Comparison of ENCODE assay signal across 1 cellular context in the genomic region with DNA sequence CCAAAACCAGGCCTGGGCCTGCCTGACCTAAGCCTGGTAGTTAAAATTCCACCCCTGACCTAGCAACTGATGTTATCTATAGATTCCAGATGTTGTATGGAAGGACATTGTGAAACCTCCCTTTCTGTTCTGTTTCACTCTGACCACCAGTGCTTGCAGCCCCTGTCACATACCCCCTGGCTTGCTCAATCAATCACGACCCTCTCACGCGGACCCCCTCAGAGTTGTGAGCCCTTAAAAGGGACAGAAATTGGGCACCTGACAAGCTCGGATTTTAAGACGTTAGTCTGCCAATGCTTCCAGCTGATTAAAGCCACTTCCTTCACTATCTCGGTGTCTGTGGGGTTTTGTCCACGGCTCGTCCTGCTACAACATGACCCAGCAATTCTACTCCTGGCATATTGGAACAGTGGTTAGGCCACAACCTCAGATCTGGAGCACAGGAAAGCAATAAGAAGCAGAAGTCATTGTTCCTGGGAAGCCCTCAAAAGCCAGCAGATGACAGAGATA.
TF ChIP-seq lines count a peak whose summit lies in the region.

No MANE protein-coding gene starts in this region.

TF ChIP-seq in K562, 482 proteins besides CTCF, POLR2A, EP300 and RAD21 (continued from another document and continues in another):
- TF ChIP-seq, protein P1, sequence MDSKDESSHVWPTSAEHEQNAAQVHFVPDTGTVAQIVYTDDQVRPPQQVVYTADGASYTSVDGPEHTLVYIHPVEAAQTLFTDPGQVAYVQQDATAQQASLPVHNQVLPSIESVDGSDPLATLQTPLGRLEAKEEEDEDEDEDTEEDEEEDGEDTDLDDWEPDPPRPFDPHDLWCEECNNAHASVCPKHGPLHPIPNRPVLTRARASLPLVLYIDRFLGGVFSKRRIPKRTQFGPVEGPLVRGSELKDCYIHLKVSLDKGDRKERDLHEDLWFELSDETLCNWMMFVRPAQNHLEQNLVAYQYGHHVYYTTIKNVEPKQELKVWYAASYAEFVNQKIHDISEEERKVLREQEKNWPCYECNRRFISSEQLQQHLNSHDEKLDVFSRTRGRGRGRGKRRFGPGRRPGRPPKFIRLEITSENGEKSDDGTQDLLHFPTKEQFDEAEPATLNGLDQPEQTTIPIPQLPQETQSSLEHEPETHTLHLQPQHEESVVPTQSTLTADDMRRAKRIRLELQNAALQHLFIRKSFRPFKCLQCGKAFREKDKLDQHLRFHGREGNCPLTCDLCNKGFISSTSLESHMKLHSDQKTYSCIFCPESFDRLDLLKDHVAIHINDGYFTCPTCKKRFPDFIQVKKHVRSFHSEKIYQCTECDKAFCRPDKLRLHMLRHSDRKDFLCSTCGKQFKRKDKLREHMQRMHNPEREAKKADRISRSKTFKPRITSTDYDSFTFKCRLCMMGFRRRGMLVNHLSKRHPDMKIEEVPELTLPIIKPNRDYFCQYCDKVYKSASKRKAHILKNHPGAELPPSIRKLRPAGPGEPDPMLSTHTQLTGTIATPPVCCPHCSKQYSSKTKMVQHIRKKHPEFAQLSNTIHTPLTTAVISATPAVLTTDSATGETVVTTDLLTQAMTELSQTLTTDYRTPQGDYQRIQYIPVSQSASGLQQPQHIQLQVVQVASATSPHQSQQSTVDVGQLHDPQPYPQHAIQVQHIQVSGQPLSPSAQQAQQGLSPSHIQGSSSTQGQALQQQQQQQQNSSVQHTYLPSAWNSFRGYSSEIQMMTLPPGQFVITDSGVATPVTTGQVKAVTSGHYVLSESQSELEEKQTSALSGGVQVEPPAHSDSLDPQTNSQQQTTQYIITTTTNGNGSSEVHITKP (IDR thresholded peaks at IDR 0.05; ENCODE audit: partially characterized antibody), result no peak
- TF ChIP-seq LEF1 (IDR thresholded peaks at IDR 0.05), result peak; percentile 47; the same call in 1 of the 2 replicates
- TF ChIP-seq, protein P2, sequence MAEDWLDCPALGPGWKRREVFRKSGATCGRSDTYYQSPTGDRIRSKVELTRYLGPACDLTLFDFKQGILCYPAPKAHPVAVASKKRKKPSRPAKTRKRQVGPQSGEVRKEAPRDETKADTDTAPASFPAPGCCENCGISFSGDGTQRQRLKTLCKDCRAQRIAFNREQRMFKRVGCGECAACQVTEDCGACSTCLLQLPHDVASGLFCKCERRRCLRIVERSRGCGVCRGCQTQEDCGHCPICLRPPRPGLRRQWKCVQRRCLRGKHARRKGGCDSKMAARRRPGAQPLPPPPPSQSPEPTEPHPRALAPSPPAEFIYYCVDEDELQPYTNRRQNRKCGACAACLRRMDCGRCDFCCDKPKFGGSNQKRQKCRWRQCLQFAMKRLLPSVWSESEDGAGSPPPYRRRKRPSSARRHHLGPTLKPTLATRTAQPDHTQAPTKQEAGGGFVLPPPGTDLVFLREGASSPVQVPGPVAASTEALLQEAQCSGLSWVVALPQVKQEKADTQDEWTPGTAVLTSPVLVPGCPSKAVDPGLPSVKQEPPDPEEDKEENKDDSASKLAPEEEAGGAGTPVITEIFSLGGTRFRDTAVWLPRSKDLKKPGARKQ (CRISPR knock-in tag; IDR thresholded peaks at IDR 0.05), result no peak
- TF ChIP-seq, protein P3, sequence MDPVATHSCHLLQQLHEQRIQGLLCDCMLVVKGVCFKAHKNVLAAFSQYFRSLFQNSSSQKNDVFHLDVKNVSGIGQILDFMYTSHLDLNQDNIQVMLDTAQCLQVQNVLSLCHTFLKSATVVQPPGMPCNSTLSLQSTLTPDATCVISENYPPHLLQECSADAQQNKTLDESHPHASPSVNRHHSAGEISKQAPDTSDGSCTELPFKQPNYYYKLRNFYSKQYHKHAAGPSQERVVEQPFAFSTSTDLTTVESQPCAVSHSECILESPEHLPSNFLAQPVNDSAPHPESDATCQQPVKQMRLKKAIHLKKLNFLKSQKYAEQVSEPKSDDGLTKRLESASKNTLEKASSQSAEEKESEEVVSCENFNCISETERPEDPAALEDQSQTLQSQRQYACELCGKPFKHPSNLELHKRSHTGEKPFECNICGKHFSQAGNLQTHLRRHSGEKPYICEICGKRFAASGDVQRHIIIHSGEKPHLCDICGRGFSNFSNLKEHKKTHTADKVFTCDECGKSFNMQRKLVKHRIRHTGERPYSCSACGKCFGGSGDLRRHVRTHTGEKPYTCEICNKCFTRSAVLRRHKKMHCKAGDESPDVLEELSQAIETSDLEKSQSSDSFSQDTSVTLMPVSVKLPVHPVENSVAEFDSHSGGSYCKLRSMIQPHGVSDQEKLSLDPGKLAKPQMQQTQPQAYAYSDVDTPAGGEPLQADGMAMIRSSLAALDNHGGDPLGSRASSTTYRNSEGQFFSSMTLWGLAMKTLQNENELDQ (CRISPR knock-in tag; IDR thresholded peaks at IDR 0.05; ENCODE audit: borderline replicate concordance), result no peak
- no peak for TF ChIP-seq HDGF (IDR thresholded peaks at IDR 0.05)
- TF ChIP-seq, protein P4, sequence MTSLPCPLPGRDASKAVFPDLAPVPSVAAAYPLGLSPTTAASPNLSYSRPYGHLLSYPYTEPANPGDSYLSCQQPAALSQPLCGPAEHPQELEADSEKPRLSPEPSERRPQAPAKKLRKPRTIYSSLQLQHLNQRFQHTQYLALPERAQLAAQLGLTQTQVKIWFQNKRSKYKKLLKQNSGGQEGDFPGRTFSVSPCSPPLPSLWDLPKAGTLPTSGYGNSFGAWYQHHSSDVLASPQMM (CRISPR knock-in tag; IDR thresholded peaks at IDR 0.05), result no peak
- TF ChIP-seq, protein P5, sequence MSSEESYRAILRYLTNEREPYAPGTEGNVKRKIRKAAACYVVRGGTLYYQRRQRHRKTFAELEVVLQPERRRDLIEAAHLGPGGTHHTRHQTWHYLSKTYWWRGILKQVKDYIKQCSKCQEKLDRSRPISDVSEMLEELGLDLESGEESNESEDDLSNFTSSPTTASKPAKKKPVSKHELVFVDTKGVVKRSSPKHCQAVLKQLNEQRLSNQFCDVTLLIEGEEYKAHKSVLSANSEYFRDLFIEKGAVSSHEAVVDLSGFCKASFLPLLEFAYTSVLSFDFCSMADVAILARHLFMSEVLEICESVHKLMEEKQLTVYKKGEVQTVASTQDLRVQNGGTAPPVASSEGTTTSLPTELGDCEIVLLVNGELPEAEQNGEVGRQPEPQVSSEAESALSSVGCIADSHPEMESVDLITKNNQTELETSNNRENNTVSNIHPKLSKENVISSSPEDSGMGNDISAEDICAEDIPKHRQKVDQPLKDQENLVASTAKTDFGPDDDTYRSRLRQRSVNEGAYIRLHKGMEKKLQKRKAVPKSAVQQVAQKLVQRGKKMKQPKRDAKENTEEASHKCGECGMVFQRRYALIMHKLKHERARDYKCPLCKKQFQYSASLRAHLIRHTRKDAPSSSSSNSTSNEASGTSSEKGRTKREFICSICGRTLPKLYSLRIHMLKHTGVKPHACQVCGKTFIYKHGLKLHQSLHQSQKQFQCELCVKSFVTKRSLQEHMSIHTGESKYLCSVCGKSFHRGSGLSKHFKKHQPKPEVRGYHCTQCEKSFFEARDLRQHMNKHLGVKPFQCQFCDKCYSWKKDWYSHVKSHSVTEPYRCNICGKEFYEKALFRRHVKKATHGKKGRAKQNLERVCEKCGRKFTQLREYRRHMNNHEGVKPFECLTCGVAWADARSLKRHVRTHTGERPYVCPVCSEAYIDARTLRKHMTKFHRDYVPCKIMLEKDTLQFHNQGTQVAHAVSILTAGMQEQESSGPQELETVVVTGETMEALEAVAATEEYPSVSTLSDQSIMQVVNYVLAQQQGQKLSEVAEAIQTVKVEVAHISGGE (CRISPR knock-in tag; IDR thresholded peaks at IDR 0.05), result no peak
- no peak for TF ChIP-seq CC2D1A (IDR thresholded peaks at IDR 0.05)
- no peak for TF ChIP-seq MIER1 (IDR thresholded peaks at IDR 0.05; ENCODE audit: low read depth)
- TF ChIP-seq MAFF (IDR thresholded peaks at IDR 0.05; ENCODE audit: low read length), result peak; percentile 53; the same call in 1 of the 2 replicates
- TF ChIP-seq ZNF24 (IDR thresholded peaks at IDR 0.05), result no peak
- TF ChIP-seq, protein P6, sequence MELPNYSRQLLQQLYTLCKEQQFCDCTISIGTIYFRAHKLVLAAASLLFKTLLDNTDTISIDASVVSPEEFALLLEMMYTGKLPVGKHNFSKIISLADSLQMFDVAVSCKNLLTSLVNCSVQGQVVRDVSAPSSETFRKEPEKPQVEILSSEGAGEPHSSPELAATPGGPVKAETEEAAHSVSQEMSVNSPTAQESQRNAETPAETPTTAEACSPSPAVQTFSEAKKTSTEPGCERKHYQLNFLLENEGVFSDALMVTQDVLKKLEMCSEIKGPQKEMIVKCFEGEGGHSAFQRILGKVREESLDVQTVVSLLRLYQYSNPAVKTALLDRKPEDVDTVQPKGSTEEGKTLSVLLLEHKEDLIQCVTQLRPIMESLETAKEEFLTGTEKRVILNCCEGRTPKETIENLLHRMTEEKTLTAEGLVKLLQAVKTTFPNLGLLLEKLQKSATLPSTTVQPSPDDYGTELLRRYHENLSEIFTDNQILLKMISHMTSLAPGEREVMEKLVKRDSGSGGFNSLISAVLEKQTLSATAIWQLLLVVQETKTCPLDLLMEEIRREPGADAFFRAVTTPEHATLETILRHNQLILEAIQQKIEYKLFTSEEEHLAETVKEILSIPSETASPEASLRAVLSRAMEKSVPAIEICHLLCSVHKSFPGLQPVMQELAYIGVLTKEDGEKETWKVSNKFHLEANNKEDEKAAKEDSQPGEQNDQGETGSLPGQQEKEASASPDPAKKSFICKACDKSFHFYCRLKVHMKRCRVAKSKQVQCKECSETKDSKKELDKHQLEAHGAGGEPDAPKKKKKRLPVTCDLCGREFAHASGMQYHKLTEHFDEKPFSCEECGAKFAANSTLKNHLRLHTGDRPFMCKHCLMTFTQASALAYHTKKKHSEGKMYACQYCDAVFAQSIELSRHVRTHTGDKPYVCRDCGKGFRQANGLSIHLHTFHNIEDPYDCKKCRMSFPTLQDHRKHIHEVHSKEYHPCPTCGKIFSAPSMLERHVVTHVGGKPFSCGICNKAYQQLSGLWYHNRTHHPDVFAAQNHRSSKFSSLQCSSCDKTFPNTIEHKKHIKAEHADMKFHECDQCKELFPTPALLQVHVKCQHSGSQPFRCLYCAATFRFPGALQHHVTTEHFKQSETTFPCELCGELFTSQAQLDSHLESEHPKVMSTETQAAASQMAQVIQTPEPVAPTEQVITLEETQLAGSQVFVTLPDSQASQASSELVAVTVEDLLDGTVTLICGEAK (IDR thresholded peaks at IDR 0.05), result no peak
- TF ChIP-seq, protein P6 (CRISPR knock-in tag; IDR thresholded peaks at IDR 0.05), result no peak
- no peak for TF ChIP-seq XRCC5 (IDR thresholded peaks at IDR 0.05; ENCODE audit: low read depth, low read length)
- TF ChIP-seq, protein P7, sequence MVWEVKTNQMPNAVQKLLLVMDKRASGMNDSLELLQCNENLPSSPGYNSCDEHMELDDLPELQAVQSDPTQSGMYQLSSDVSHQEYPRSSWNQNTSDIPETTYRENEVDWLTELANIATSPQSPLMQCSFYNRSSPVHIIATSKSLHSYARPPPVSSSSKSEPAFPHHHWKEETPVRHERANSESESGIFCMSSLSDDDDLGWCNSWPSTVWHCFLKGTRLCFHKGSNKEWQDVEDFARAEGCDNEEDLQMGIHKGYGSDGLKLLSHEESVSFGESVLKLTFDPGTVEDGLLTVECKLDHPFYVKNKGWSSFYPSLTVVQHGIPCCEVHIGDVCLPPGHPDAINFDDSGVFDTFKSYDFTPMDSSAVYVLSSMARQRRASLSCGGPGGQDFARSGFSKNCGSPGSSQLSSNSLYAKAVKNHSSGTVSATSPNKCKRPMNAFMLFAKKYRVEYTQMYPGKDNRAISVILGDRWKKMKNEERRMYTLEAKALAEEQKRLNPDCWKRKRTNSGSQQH (CRISPR knock-in tag; IDR thresholded peaks at IDR 0.05), result no peak
- TF ChIP-seq FUS (optimal IDR thresholded peaks at IDR 0.05; ENCODE audit: low read depth, low read length), result no peak
- TF ChIP-seq ZNF143 (CRISPR knock-in tag; IDR thresholded peaks at IDR 0.05), result no peak
- no peak for TF ChIP-seq ARHGAP35 (IDR thresholded peaks at IDR 0.05; ENCODE audit: partially characterized antibody)
- TF ChIP-seq PRMT5 (CRISPR knock-in tag; IDR thresholded peaks at IDR 0.05), result no peak
- no peak for TF ChIP-seq ZNF780A (CRISPR knock-in tag; IDR thresholded peaks at IDR 0.05)
- no peak for TF ChIP-seq IRF2 (CRISPR knock-in tag; IDR thresholded peaks at IDR 0.05)
- TF ChIP-seq, protein P8, sequence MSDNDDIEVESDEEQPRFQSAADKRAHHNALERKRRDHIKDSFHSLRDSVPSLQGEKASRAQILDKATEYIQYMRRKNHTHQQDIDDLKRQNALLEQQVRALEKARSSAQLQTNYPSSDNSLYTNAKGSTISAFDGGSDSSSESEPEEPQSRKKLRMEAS (CRISPR knock-in tag; IDR thresholded peaks at IDR 0.05), result no peak
- no peak for TF ChIP-seq SRSF7 (optimal IDR thresholded peaks at IDR 0.05; ENCODE audit: low read depth, low read length)
- no peak for TF ChIP-seq ATF7 (IDR thresholded peaks at IDR 0.05)
- TF ChIP-seq, protein P9, sequence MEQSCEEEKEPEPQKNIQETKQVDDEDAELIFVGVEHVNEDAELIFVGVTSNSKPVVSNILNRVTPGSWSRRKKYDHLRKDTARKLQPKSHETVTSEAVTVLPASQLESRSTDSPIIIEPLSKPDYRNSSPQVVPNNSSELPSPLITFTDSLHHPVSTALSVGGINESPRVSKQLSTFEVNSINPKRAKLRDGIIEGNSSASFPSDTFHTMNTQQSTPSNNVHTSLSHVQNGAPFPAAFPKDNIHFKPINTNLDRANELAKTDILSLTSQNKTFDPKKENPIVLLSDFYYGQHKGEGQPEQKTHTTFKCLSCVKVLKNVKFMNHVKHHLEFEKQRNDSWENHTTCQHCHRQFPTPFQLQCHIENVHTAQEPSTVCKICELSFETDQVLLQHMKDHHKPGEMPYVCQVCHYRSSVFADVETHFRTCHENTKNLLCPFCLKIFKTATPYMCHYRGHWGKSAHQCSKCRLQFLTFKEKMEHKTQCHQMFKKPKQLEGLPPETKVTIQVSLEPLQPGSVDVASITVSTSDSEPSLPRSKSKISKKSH (CRISPR knock-in tag; IDR thresholded peaks at IDR 0.05), result no peak
- TF ChIP-seq CREM (IDR thresholded peaks at IDR 0.05; ENCODE audit: low read depth), result no peak
- no peak for TF ChIP-seq SIX5 (IDR thresholded peaks at IDR 0.05; ENCODE audit: borderline replicate concordance in 1 of 2, insufficient read depth in 1 of 2, low read depth in 1 of 2, low read length in 2 of 2)
- 0 out of 2 replicates have a peak, but pooled peaks have one; percentile 48 for TF ChIP-seq SMAD4 (CRISPR knock-in tag; conservative IDR thresholded peaks at IDR 0.05)
